In the genomic region with DNA sequence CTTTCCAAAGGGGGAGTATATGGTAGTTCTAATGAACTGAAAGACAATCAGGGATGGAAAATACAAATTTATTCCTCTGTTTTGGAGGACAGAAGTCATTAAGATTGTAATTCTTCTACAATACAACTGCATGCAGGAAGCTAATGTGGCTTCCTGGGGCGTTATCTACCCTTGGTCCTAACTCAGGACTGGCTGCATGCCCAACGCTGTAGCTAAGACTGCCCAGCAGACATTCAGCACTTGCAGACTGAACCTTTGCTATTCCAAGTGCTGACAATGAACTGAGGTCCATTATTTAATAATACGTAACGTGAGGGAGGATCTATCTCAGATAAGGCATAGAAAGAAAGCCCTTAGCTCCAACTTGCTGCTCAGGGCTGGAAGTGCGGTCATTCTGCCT, we compare ENCODE assay signal across 19 cellular contexts. TPM values are rescaled to one million over a fixed set of nuclear protein-coding genes. Genes with fewer than 3 reads are reported as not detected.
"Had no signal": no experiment of that assay in that cellular context is flagged by ENCODE, and none has a peak within 500 bp of the region (broad histone marks: within the 10 kb centered on the region; RNA-seq: fewer than 3 reads in every experiment).

No MANE protein-coding gene starts in this region.

- ATAC-seq: activated T-helper 17 cell treated with anti-CD3 and anti-CD28 coated beads, Interleukin-2, amount 50 U/mL, for 72 hours; foreskin keratinocyte; stimulated activated effector memory CD8-positive, alpha-beta T cell treated with anti-CD3 and anti-CD28 coated beads, Interleukin-12 subunit alpha, Interleukin-12 subunit beta, amount 100 ng/mL, for 72 hours had no signal

- H3K27ac ChIP-seq: dorsolateral prefrontal cortex, epithelial cell of prostate, foreskin keratinocyte, left lung, prostate gland, right lobe of liver, tibial nerve had no signal

- FAIRE-seq: kidney had no signal

- H3K27ac Mint-ChIP-seq: activated naive CD8-positive, alpha-beta T cell treated with anti-CD3 and anti-CD28 coated beads, Interleukin-2, amount 10 ng/mL, durations not matched to agents 7 days and 5 days; activated T-helper 17 cell treated with anti-CD3 and anti-CD28 coated beads, Interleukin-2, amount 50 U/mL, for 72 hours; stimulated activated effector memory CD8-positive, alpha-beta T cell treated with anti-CD3 and anti-CD28 coated beads, Interleukin-12 subunit alpha, Interleukin-12 subunit beta, amount 100 ng/mL, for 72 hours; T-helper 1 cell treated with Interleukin-12 subunit alpha and Interleukin-12 subunit beta and Interleukin-4 antibody, amounts not matched to agents 30 μg/mL and 1 μg/mL, for 36 hours had no signal

- H3K27me3 ChIP-seq: dorsolateral prefrontal cortex, foreskin keratinocyte, left lung, right lobe of liver, tibial nerve had no signal

- H3K27me3 Mint-ChIP-seq: activated naive CD8-positive, alpha-beta T cell treated with anti-CD3 and anti-CD28 coated beads, Interleukin-2, amount 10 ng/mL, durations not matched to agents 7 days and 5 days; activated T-helper 17 cell treated with anti-CD3 and anti-CD28 coated beads, Interleukin-2, amount 50 U/mL, for 72 hours had no signal

- DNase-seq: activated CD4-positive, alpha-beta T cell treated with anti-CD3 and anti-CD28 coated beads, Interleukin-2, amount 50 U/mL, for 4 hours; activated naive CD4-positive, alpha-beta T cell treated with Interleukin-2 at 50 U/mL for 16 hours; activated naive CD8-positive, alpha-beta T cell treated with anti-CD3 and anti-CD28 coated beads, Interleukin-2, amount 10 ng/mL, durations not matched to agents 7 days and 5 days; activated T-cell treated with anti-CD3 and anti-CD28 coated beads, Interleukin-2, amount 50 U/mL, for 1 hour; amygdala; caudate nucleus; dorsolateral prefrontal cortex; foreskin keratinocyte; glutamatergic neuron; kidney; left lung; right lobe of liver; stimulated activated CD4-positive, alpha-beta T cell treated with anti-CD3 and anti-CD28 coated beads, Interleukin-4, amount 100 ng/mL, for 24 hours had no signal

- H3K9me3 ChIP-seq: left lung, prostate gland, right lobe of liver, tibial nerve had no signal

- H3K4me3 Mint-ChIP-seq: activated naive CD8-positive, alpha-beta T cell treated with anti-CD3 and anti-CD28 coated beads, Interleukin-2, amount 10 ng/mL, durations not matched to agents 7 days and 5 days; activated T-helper 17 cell treated with anti-CD3 and anti-CD28 coated beads, Interleukin-2, amount 50 U/mL, for 72 hours; stimulated activated effector memory CD8-positive, alpha-beta T cell treated with anti-CD3 and anti-CD28 coated beads, Interleukin-12 subunit alpha, Interleukin-12 subunit beta, amount 100 ng/mL, for 72 hours; T-helper 1 cell treated with Interleukin-12 subunit alpha and Interleukin-12 subunit beta and Interleukin-4 antibody, amounts not matched to agents 30 μg/mL and 1 μg/mL, for 36 hours had no signal

- H3K4me1 ChIP-seq: foreskin keratinocyte, left lung, prostate gland, right lobe of liver, tibial nerve had no signal

- H3K4me3 ChIP-seq: dorsolateral prefrontal cortex, left lung, prostate gland, right lobe of liver, tibial nerve had no signal

- H3K9me3 Mint-ChIP-seq: activated naive CD8-positive, alpha-beta T cell treated with anti-CD3 and anti-CD28 coated beads, Interleukin-2, amount 10 ng/mL, durations not matched to agents 7 days and 5 days; activated T-helper 17 cell treated with anti-CD3 and anti-CD28 coated beads, Interleukin-2, amount 50 U/mL, for 72 hours; stimulated activated effector memory CD8-positive, alpha-beta T cell treated with anti-CD3 and anti-CD28 coated beads, Interleukin-12 subunit alpha, Interleukin-12 subunit beta, amount 100 ng/mL, for 72 hours; T-helper 1 cell treated with Interleukin-12 subunit alpha and Interleukin-12 subunit beta and Interleukin-4 antibody, amounts not matched to agents 30 μg/mL and 1 μg/mL, for 36 hours had no signal

RNA-seq across cellular contexts. Expression of gene ZAP70, which starts 53.2 kb away (rescaled TPM):
- total RNA-seq: foreskin keratinocyte had no signal
